9 cellular contexts compared by ENCODE assay signal in the genomic region with DNA sequence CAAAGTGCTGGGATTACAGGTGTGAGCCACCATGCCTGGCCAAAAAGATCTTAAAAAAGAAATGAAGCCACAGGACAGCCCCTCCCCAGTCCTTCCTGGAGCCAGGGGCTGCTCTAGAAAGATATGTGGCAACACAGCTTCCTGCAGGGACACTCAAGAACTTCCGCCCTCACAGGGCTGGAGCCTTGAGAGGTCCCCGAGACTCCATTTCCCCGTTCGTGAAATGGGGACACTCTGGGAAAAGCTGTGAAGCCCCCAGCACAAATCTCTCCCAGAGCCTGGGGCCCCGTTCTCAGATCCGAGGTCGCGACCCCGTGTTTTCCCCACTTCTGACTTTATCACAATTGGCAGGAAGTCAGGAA. TPM values are rescaled to one million over a fixed set of nuclear protein-coding genes. Genes with fewer than 3 reads are reported as not detected.
DNase-seq lines count a peak whose midpoint lies in the region; ATAC-seq lines count a peak whose summit lies in the region.
"Had no signal": no experiment of that assay in that cellular context is flagged by ENCODE, and none has a peak within 500 bp of the region (broad histone marks: within the 10 kb centered on the region; RNA-seq: fewer than 3 reads in every experiment).

No MANE protein-coding gene starts in this region.

- ATAC-seq in HG02623 (IDR thresholded peaks at IDR 0.05; ENCODE audit: unreplicated experiment) (no peak), GM18858 (IDR thresholded peaks at IDR 0.05; ENCODE audit: unreplicated experiment) (no peak), HG03457 (IDR thresholded peaks at IDR 0.05; ENCODE audit: unreplicated experiment) (no peak)
- ATAC-seq: left colon had no signal

- DNase-seq in activated T-helper 1 cell treated with anti-CD3 and anti-CD28 coated beads, Interleukin-12 subunit alpha, Interleukin-12 subunit beta, Interleukin-2, Interleukin-4 antibody, amounts not matched to agents 30 ng/mL and 10 ng/mL and 1 ng/mL, durations not matched to agents 14 hours and 24 hours and 36 hours (ENCODE audit: low spot score), result no peak
- DNase-seq in immature natural killer cell (peak in 1 of 3 donors; percentile 32), NCI-H1694 (lab: John Stamatoyannopoulos, UW) (no peak)

- H3K27me3 ChIP-seq in subcutaneous abdominal adipose tissue (ENCODE audit: control insufficient read depth in 5 of 5, insufficient read depth in 4 of 5, low read length in 5 of 5), result peaks cover 0 to 8% (median 0%) of the 10 kb centered on the region in 5 donors

- H3K4me1 ChIP-seq in subcutaneous abdominal adipose tissue (ENCODE audit: control insufficient read depth in 5 of 5, insufficient read depth in 5 of 5, low read length in 5 of 5), result peaks cover 23 to 76% (median 62%) of the 10 kb centered on the region in 5 donors

- H3K27ac ChIP-seq in KOPT-K1 (ENCODE audit: low read depth, low read length, poor library complexity, severe bottlenecking), result peak overlapping the region; percentile 54
- H3K27ac ChIP-seq in subcutaneous abdominal adipose tissue (ENCODE audit: low read depth, low read length), result peak overlapping the region; percentile 99

- peak overlapping the region; percentile 33 for H3K4me3 Mint-ChIP-seq in activated T-helper 1 cell treated with anti-CD3 and anti-CD28 coated beads, Interleukin-12 subunit alpha, Interleukin-12 subunit beta, Interleukin-2, Interleukin-4 antibody, amounts not matched to agents 30 ng/mL and 10 ng/mL and 1 ng/mL, durations not matched to agents 14 hours and 24 hours and 36 hours
- peak overlapping the region; percentile 51 to 79 (median 65) for H3K4me3 Mint-ChIP-seq in immature natural killer cell

- H3K9ac ChIP-seq in subcutaneous abdominal adipose tissue (ENCODE audit: low read length in 5 of 5), result peak overlapping the region; percentile 48 to 90 (median 69)

- H3K9me3 ChIP-seq in KOPT-K1 (ENCODE audit: insufficient read depth, low read length, poor library complexity, severe bottlenecking) (no peaks in the 10 kb centered on the region), subcutaneous abdominal adipose tissue (ENCODE audit: control insufficient read depth in 5 of 5, low read length in 5 of 5) (peaks cover 0 to 5% (median 3%) of the 10 kb centered on the region in 5 donors)

- H3K36me3 ChIP-seq in KOPT-K1 (ENCODE audit: insufficient read depth, low read length), result peaks cover 9% of the 10 kb centered on the region
- H3K36me3 ChIP-seq in subcutaneous abdominal adipose tissue (ENCODE audit: control insufficient read depth in 5 of 5, insufficient read depth in 5 of 5, low read length in 5 of 5), result peaks cover 0 to 9% (median 6%) of the 10 kb centered on the region in 5 donors

- H3K4me1 Mint-ChIP-seq in activated T-helper 1 cell treated with anti-CD3 and anti-CD28 coated beads, Interleukin-12 subunit alpha, Interleukin-12 subunit beta, Interleukin-2, Interleukin-4 antibody, amounts not matched to agents 30 ng/mL and 10 ng/mL and 1 ng/mL, durations not matched to agents 14 hours and 24 hours and 36 hours (ENCODE audit: low read depth), result peaks cover 46% of the 10 kb centered on the region
- H3K4me1 Mint-ChIP-seq in immature natural killer cell, result peaks cover 25 to 43% of the 10 kb centered on the region in 2 donors

- peaks cover 8% of the 10 kb centered on the region for H3K9me3 Mint-ChIP-seq in activated T-helper 1 cell treated with anti-CD3 and anti-CD28 coated beads, Interleukin-12 subunit alpha, Interleukin-12 subunit beta, Interleukin-2, Interleukin-4 antibody, amounts not matched to agents 30 ng/mL and 10 ng/mL and 1 ng/mL, durations not matched to agents 14 hours and 24 hours and 36 hours
- no peaks in the 10 kb centered on the region for H3K9me3 Mint-ChIP-seq in immature natural killer cell

- intact Hi-C loops in activated T-helper 1 cell treated with anti-CD3 and anti-CD28 coated beads, Interleukin-12 subunit alpha, Interleukin-12 subunit beta, Interleukin-2, Interleukin-4 antibody, amounts not matched to agents 30 ng/mL and 10 ng/mL and 1 ng/mL, durations not matched to agents 14 hours and 24 hours and 36 hours (cut with micrococcal nuclease), result loop anchor here (5.0 kb wide), 1 partner anchor 34 kb away; a partner anchor contains a TSS

- peaks cover 8% of the 10 kb centered on the region for H3K36me3 Mint-ChIP-seq in activated T-helper 1 cell treated with anti-CD3 and anti-CD28 coated beads, Interleukin-12 subunit alpha, Interleukin-12 subunit beta, Interleukin-2, Interleukin-4 antibody, amounts not matched to agents 30 ng/mL and 10 ng/mL and 1 ng/mL, durations not matched to agents 14 hours and 24 hours and 36 hours (ENCODE audit: low read depth)
- no peaks in the 10 kb centered on the region for H3K36me3 Mint-ChIP-seq in immature natural killer cell

- peak overlapping the region in 4 of 5 donors; percentile 3 to 40 (median 38) for H3K4me3 ChIP-seq in subcutaneous abdominal adipose tissue (ENCODE audit: low read depth in 1 of 5, low read length in 5 of 5)

- H3K27me3 Mint-ChIP-seq in activated T-helper 1 cell treated with anti-CD3 and anti-CD28 coated beads, Interleukin-12 subunit alpha, Interleukin-12 subunit beta, Interleukin-2, Interleukin-4 antibody, amounts not matched to agents 30 ng/mL and 10 ng/mL and 1 ng/mL, durations not matched to agents 14 hours and 24 hours and 36 hours (ENCODE audit: insufficient read depth), result peaks cover 2% of the 10 kb centered on the region
- peaks cover 8 to 13% (median 11%) of the 10 kb centered on the region in 3 donors for H3K27me3 Mint-ChIP-seq in immature natural killer cell (ENCODE audit: low read depth in 3 of 3)

- peak overlapping the region; percentile 74 for H3K27ac Mint-ChIP-seq in activated T-helper 1 cell treated with anti-CD3 and anti-CD28 coated beads, Interleukin-12 subunit alpha, Interleukin-12 subunit beta, Interleukin-2, Interleukin-4 antibody, amounts not matched to agents 30 ng/mL and 10 ng/mL and 1 ng/mL, durations not matched to agents 14 hours and 24 hours and 36 hours
- H3K27ac Mint-ChIP-seq in immature natural killer cell, result peak overlapping the region; percentile 91 to 96 (median 94)

RNA-seq across cellular contexts. Expression of a gene that starts 2.5 kb away (rescaled TPM):
- total RNA-seq in activated T-helper 1 cell treated with anti-CD3 and anti-CD28 coated beads, Interleukin-12 subunit alpha, Interleukin-12 subunit beta, Interleukin-2, Interleukin-4 antibody, amounts not matched to agents 30 ng/mL and 10 ng/mL and 1 ng/mL, durations not matched to agents 14 hours and 24 hours and 36 hours, result 236 and 241 TPM in 2 replicates
- polyA plus RNA-seq in immature natural killer cell, result 100 to 1,000 TPM; 225 to 320 (median 280) TPM

RNA-seq across cellular contexts. Expression of a gene that starts 6.1 kb away (rescaled TPM):
- 265 and 282 TPM in 2 replicates for total RNA-seq in activated T-helper 1 cell treated with anti-CD3 and anti-CD28 coated beads, Interleukin-12 subunit alpha, Interleukin-12 subunit beta, Interleukin-2, Interleukin-4 antibody, amounts not matched to agents 30 ng/mL and 10 ng/mL and 1 ng/mL, durations not matched to agents 14 hours and 24 hours and 36 hours
- 100 to 1,000 TPM; 182 to 288 (median 237) TPM for polyA plus RNA-seq in immature natural killer cell

RNA-seq across cellular contexts. Expression of a gene that starts 34.4 kb away (rescaled TPM):
- 201 and 202 TPM in 2 replicates for total RNA-seq in activated T-helper 1 cell treated with anti-CD3 and anti-CD28 coated beads, Interleukin-12 subunit alpha, Interleukin-12 subunit beta, Interleukin-2, Interleukin-4 antibody, amounts not matched to agents 30 ng/mL and 10 ng/mL and 1 ng/mL, durations not matched to agents 14 hours and 24 hours and 36 hours
- 100 to 1,000 TPM; 164 to 417 (median 169) TPM for polyA plus RNA-seq in immature natural killer cell
